In the genomic region with DNA sequence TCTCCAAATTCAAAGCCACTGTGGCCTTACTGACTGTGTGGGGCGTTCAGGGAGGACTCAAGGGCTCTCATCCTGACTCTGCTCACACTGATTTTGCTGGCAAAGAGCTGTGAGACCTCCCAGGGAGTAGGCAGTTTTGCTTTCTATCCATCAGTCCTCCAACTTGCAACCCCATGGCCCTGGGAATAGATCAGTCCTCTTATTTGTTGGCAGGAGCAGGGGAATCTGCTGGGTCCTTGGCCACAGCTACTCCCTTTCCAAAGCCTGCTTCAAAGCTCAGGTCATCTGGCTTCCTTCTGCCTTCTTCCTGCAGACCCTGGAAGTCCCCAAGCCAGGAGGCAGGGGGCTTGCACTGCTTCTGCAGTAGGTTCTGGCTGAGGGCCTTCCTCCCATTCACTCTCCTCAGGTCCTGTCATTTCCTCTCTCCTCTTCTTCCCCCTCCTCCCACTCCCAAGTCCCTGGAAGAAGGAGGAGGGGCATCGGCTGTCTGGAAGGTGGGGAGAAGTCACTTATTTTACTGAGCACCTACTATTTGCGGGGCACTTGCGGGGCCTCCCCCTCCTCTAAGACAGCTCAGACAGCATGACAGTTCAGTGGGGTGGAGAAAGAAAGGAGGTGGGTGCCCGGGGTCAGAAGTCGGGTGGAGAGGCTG, we compare ENCODE assay signal across 8 cellular contexts. TPM values are rescaled to one million over a fixed set of nuclear protein-coding genes. Genes with fewer than 3 reads are reported as not detected.
DNase-seq lines count a peak whose midpoint lies in the region; ATAC-seq, FAIRE-seq and TF ChIP-seq lines count a peak whose summit lies in the region.

No MANE protein-coding gene starts in this region.

- H3K9ac ChIP-seq in HepG2 (ENCODE audit: insufficient read depth, low read depth, low read length), result no peak overlapping the region

- H3K4me1 ChIP-seq in cardiac muscle cell (ENCODE audit: low read depth) (peaks cover 6% of the 10 kb centered on the region), HepG2 (ENCODE audit: insufficient read depth, low read length) (peaks cover 18% of the 10 kb centered on the region)

- in situ Hi-C loops in astrocyte of the spinal cord (cut with HindIII; ENCODE audit: low sequenced_read_pairs), result no loop called here
- in situ Hi-C loops in HepG2 (cut with HindIII; ENCODE audit: extremely low pct_ligation_motif_present, low pct_unique_long_range_greater_than_20kb), result no loop called here
- in situ Hi-C loops in GM13977 (cut with MboI; ENCODE audit: low pct_unique_long_range_greater_than_20kb, low sequenced_read_pairs, unreplicated experiment), result no loop called here

- H3K27ac ChIP-seq in cardiac muscle cell (no peak overlapping the region), HepG2 (ENCODE audit: extremely low read length, insufficient read depth, low read length) (no peak overlapping the region)

- H3K4me3 ChIP-seq in cardiac muscle cell, result peak overlapping the region; percentile 68
- peak overlapping the region; percentile 89 for H3K4me3 ChIP-seq in astrocyte of the spinal cord (ENCODE audit: low read depth, low read length)
- H3K4me3 ChIP-seq in HepG2 (replicated peaks in 1 of 3; ENCODE audit: insufficient read depth in 1 of 3, low read depth in 2 of 3, low read length in 3 of 3), result peak overlapping the region in 1 of 3 experiments; percentile 68; a peak in 1 of 6 replicates

- H3K27ac Mint-ChIP-seq in type B pancreatic cell, result no peak overlapping the region

- peak overlapping the region; percentile 73 for H3K4me2 ChIP-seq in HepG2 (ENCODE audit: low read depth, low read length)

- H3K9me3 Mint-ChIP-seq in type B pancreatic cell, result no peaks in the 10 kb centered on the region

- no peak for TF ChIP-seq EP300 in HepG2 (IDR thresholded peaks at IDR 0.05; ENCODE audit: low read depth in 2 of 2, low read length in 2 of 2)
- TF ChIP-seq EP300 in HepG2 (CRISPR knock-in tag; IDR thresholded peaks at IDR 0.05; ENCODE audit: borderline replicate concordance), result no peak

- H4K20me1 ChIP-seq in HepG2 (ENCODE audit: insufficient read depth, low read length), result no peaks in the 10 kb centered on the region

- POLR2A ChIA-PET in HepG2 (lab: Yijun Ruan, JAX), result no interaction called here

- no peak for ATAC-seq in HepG2
- ATAC-seq in HG02571 (IDR thresholded peaks at IDR 0.05; ENCODE audit: unreplicated experiment), result no peak
- no peak for ATAC-seq in GM19328 (IDR thresholded peaks at IDR 0.05; ENCODE audit: unreplicated experiment)

- TF ChIP-seq POLR2A in HepG2 (IDR thresholded peaks at IDR 0.05; ENCODE audit: insufficient read depth in 1 of 2, low read depth in 2 of 2, low read length in 2 of 2), result no peak

- H3K9me3 ChIP-seq in cardiac muscle cell (ENCODE audit: low read depth) (no peaks in the 10 kb centered on the region), HepG2 (ENCODE audit: low read length) (no peaks in the 10 kb centered on the region)

- H3K4me1 Mint-ChIP-seq in type B pancreatic cell (ENCODE audit: unreplicated experiment), result peaks cover 19% of the 10 kb centered on the region

- no peak for TF ChIP-seq RAD21 in HepG2 (CRISPR knock-in tag; IDR thresholded peaks at IDR 0.05)

- H3K27me3 ChIP-seq in cardiac muscle cell (no peaks in the 10 kb centered on the region), HepG2 (ENCODE audit: control insufficient read depth in 1 of 2, insufficient read depth in 2 of 2, low read length in 2 of 2) (peaks cover 17 to 73% of the 10 kb centered on the region in 2 experiments)

- DNase-seq in cardiac muscle cell (ENCODE audit: low read depth in 1 of 2, low spot score in 1 of 2) (no peak), cardiac septum (ENCODE audit: low spot score) (no peak), astrocyte of the spinal cord (ENCODE audit: low read depth, low spot score) (no peak), HepG2 (ENCODE audit: low spot score) (no peak), type B pancreatic cell (ENCODE audit: extremely low spot score, unreplicated experiment) (no peak), GM13977 (ENCODE audit: low spot score) (no peak)

- no TSS peak for BruUV-seq in HepG2 (replicated peaks; lab: Mats Ljungman, UMichigan)

- peaks cover 49% of the 10 kb centered on the region for H3K27me3 Mint-ChIP-seq in type B pancreatic cell

- H3K36me3 Mint-ChIP-seq in type B pancreatic cell, result no peaks in the 10 kb centered on the region

- peak overlapping the region; percentile 85 for H3K4me3 Mint-ChIP-seq in type B pancreatic cell

- no peak for FAIRE-seq in HepG2 (lab: Jason Lieb, UNC)

- H3K36me3 ChIP-seq in cardiac muscle cell (no peaks in the 10 kb centered on the region), HepG2 (replicated peaks in 1 of 2; ENCODE audit: control insufficient read depth in 1 of 2, insufficient read depth in 2 of 2, low read length in 2 of 2) (no peaks in the 10 kb centered on the region)

- H2AFZ ChIP-seq in HepG2 (ENCODE audit: low read length), result no peak overlapping the region

- no peak for TF ChIP-seq CTCF in cardiac muscle cell (IDR thresholded peaks at IDR 0.05; ENCODE audit: low read depth, low read length)
- TF ChIP-seq CTCF in astrocyte of the spinal cord (IDR thresholded peaks at IDR 0.05; ENCODE audit: low read depth, low read length), result no peak
- no peak for TF ChIP-seq CTCF in HepG2 (CRISPR knock-in tag; IDR thresholded peaks at IDR 0.05)
- TF ChIP-seq CTCF in type B pancreatic cell (conservative IDR thresholded peaks at IDR 0.05), result no peak
- no peak for TF ChIP-seq CTCF in GM13977 (IDR thresholded peaks at IDR 0.05; ENCODE audit: extremely low read depth, insufficient read depth, missing control alignments)

- intact Hi-C loops in cardiac septum (cut with DNase I) (loop anchor here (5.0 to 10.0 kb wide), 2 partner anchors 57 to 109 kb away; no protein-coding TSS in a partner anchor), HepG2 (cut with micrococcal nuclease; ENCODE audit: unreplicated experiment) (no loop called here)

- CTCF ChIA-PET in HepG2 (lab: Yijun Ruan, JAX; ENCODE audit: low intra/inter-chr PET ratio, low total read pairs), result no interaction called here

- H3K79me2 ChIP-seq in HepG2 (ENCODE audit: insufficient read depth, low read length), result no peaks in the 10 kb centered on the region

- 50% methylated on average over 5 of the region's 6 CpGs for WGBS in HepG2 (ENCODE audit: low lambda C conversion rate)

TF ChIP-seq in HepG2, 621 proteins besides CTCF, POLR2A, EP300 and RAD21 (continues in another document):
- TF ChIP-seq NFE2L1 (CRISPR knock-in tag; IDR thresholded peaks at IDR 0.05; ENCODE audit: borderline replicate concordance), result no peak

RNA-seq across cellular contexts. Expression of a gene that starts 0.8 kb away (rescaled TPM):
- total RNA-seq in cardiac muscle cell (113 and 151 TPM in 2 replicates), cardiac septum (86.6 TPM), HepG2 (2016; rRNA removed; fragmentation: Illumina TruSeq; extraction: Trizol) (0.01 TPM in 1 of 2 replicates, not detected in the other), type B pancreatic cell (ENCODE audit: low replicate concordance) (38.1 and 44.9 TPM in 2 replicates)
- polyA plus RNA-seq in cardiac muscle cell (99.0 and 127 TPM in 2 replicates), HepG2 (2011; rRNA removed) (0.04 TPM in 1 of 2 replicates, not detected in the other)
- not detected in 2 replicates for total RNA-seq in HepG2 (2016; cell fraction: cytosol; rRNA removed; fragmentation: Illumina TruSeq; extraction: Trizol; ENCODE audit: low read depth)
- total RNA-seq in HepG2 (2016; cell fraction: insoluble cytoplasmic fraction; rRNA removed; fragmentation: Illumina TruSeq; extraction: Trizol), result 0.02 TPM in 1 of 2 replicates, not detected in the other
- total RNA-seq in HepG2 (2016; cell fraction: membrane; rRNA removed; fragmentation: Illumina TruSeq; extraction: Trizol), result under 0.01 TPM in 1 of 2 replicates, not detected in the other
- not detected in 2 replicates for total RNA-seq in HepG2 (2016; cell fraction: nucleus; rRNA removed; fragmentation: Illumina TruSeq; extraction: Trizol)
- not detected in 2 replicates for polyA plus RNA-seq in HepG2 (2011; cell fraction: cytosol; rRNA removed)
- polyA plus RNA-seq in HepG2 (2011; cell fraction: nucleus; rRNA removed), result 0.03 TPM in 1 of 2 replicates, not detected in the other
- polyA plus RNA-seq in HepG2 (2012), result 0.01 TPM in 2 replicates
- polyA plus RNA-seq in HepG2 (2016; cell fraction: cytosol; fragmentation: Illumina TruSeq; extraction: Trizol; ENCODE audit: low read depth), result not detected in 2 replicates
- polyA plus RNA-seq in HepG2 (2016; cell fraction: insoluble cytoplasmic fraction; fragmentation: Illumina TruSeq; extraction: Trizol; ENCODE audit: low read depth), result not detected in 2 replicates
- not detected in 2 replicates for polyA plus RNA-seq in HepG2 (2016; cell fraction: membrane; fragmentation: Illumina TruSeq; extraction: Trizol; ENCODE audit: low read depth)
- not detected in 2 replicates for polyA plus RNA-seq in HepG2 (2016; cell fraction: nucleus; fragmentation: Illumina TruSeq; extraction: Trizol; ENCODE audit: insufficient read depth, low read depth)
- polyA minus RNA-seq in HepG2 (2011; rRNA and poly(A)+ RNA removed; ENCODE audit: low replicate concordance), result 0.04 and 0.75 TPM in 2 replicates
- not detected in 2 replicates for polyA minus RNA-seq in HepG2 (2011; cell fraction: cytosol; rRNA and poly(A)+ RNA removed)
- not detected in 2 replicates for polyA minus RNA-seq in HepG2 (2011; cell fraction: nucleus; rRNA and poly(A)+ RNA removed)

RNA-seq across cellular contexts. Expression of a gene that starts 31.2 kb away (rescaled TPM):
- total RNA-seq in cardiac muscle cell, result 135 and 174 TPM in 2 replicates
- 76.4 and 78.9 TPM in 2 replicates for polyA plus RNA-seq in cardiac muscle cell
- 71.7 TPM for total RNA-seq in cardiac septum
- 68.9 and 70.8 TPM in 2 replicates for total RNA-seq in HepG2 (2016; rRNA removed; fragmentation: Illumina TruSeq; extraction: Trizol)
- 12.3 and 12.8 TPM in 2 replicates for total RNA-seq in HepG2 (2016; cell fraction: cytosol; rRNA removed; fragmentation: Illumina TruSeq; extraction: Trizol; ENCODE audit: low read depth)
- total RNA-seq in HepG2 (2016; cell fraction: insoluble cytoplasmic fraction; rRNA removed; fragmentation: Illumina TruSeq; extraction: Trizol), result 66.1 and 69.5 TPM in 2 replicates
- total RNA-seq in HepG2 (2016; cell fraction: membrane; rRNA removed; fragmentation: Illumina TruSeq; extraction: Trizol), result 28.9 and 33.8 TPM in 2 replicates
- 35.6 and 44.2 TPM in 2 replicates for total RNA-seq in HepG2 (2016; cell fraction: nucleus; rRNA removed; fragmentation: Illumina TruSeq; extraction: Trizol)
- 14.5 and 17.7 TPM in 2 replicates for polyA plus RNA-seq in HepG2 (2011; rRNA removed)
- 15.2 and 17.2 TPM in 2 replicates for polyA plus RNA-seq in HepG2 (2011; cell fraction: cytosol; rRNA removed)
- 10.9 and 14.9 TPM in 2 replicates for polyA plus RNA-seq in HepG2 (2011; cell fraction: nucleus; rRNA removed)
- 9.9 and 18.8 TPM in 2 replicates for polyA plus RNA-seq in HepG2 (2012)
- polyA plus RNA-seq in HepG2 (2016; cell fraction: cytosol; fragmentation: Illumina TruSeq; extraction: Trizol; ENCODE audit: low read depth), result 15.3 and 18.6 TPM in 2 replicates
- 83.1 and 92.4 TPM in 2 replicates for polyA plus RNA-seq in HepG2 (2016; cell fraction: insoluble cytoplasmic fraction; fragmentation: Illumina TruSeq; extraction: Trizol; ENCODE audit: low read depth)
- 29.6 and 30.8 TPM in 2 replicates for polyA plus RNA-seq in HepG2 (2016; cell fraction: membrane; fragmentation: Illumina TruSeq; extraction: Trizol; ENCODE audit: low read depth)
- 54.3 and 54.9 TPM in 2 replicates for polyA plus RNA-seq in HepG2 (2016; cell fraction: nucleus; fragmentation: Illumina TruSeq; extraction: Trizol; ENCODE audit: insufficient read depth, low read depth)
- polyA minus RNA-seq in HepG2 (2011; rRNA and poly(A)+ RNA removed; ENCODE audit: low replicate concordance), result 22.9 and 266 TPM in 2 replicates
- 8.4 and 9.1 TPM in 2 replicates for polyA minus RNA-seq in HepG2 (2011; cell fraction: cytosol; rRNA and poly(A)+ RNA removed)
- polyA minus RNA-seq in HepG2 (2011; cell fraction: nucleus; rRNA and poly(A)+ RNA removed), result 9.1 and 11.7 TPM in 2 replicates
- 7.3 and 139 TPM in 2 replicates for total RNA-seq in type B pancreatic cell (ENCODE audit: low replicate concordance)

Comparison
In these comparisons a context has a peak if more than half of its experiments do, and no peak if none do; other contexts are left out.
1. RNA of a gene that starts 0.8 kb away (total RNA-seq): 113 to 151 TPM in cardiac muscle cell, 86.6 TPM in cardiac septum (single experiment) and 38.1 to 44.9 TPM in type B pancreatic cell; under 0.01 to 0.02 TPM in HepG2; every median in the first group is over 10 times any median in the second.